25 cellular contexts compared by ENCODE assay signal in genomic region chr10:93410697-93411348, GRCh38.
A peak's percentile ranks its signal among the peaks of the same experiment; 100 is the strongest.
DNase-seq lines count a peak whose midpoint lies in the region; ATAC-seq lines count a peak whose summit lies in the region.
"Had no signal": no experiment of that assay in that cellular context is flagged by ENCODE, and none has a peak within 500 bp of the region (broad histone marks: within the 10 kb centered on the region; RNA-seq: fewer than 3 reads in every experiment).

No MANE protein-coding gene starts in this region.

- peaks cover 30% of the 10 kb centered on the region for H3K36me3 Mint-ChIP-seq in activated naive CD8-positive, alpha-beta T cell treated with anti-CD3 and anti-CD28 coated beads for 36 hours
- H3K36me3 Mint-ChIP-seq: natural killer cell had no signal

- H3K4me3 Mint-ChIP-seq in activated naive CD8-positive, alpha-beta T cell treated with anti-CD3 and anti-CD28 coated beads for 36 hours = no peak overlapping the region
- H3K4me3 Mint-ChIP-seq in stimulated activated naive CD8-positive, alpha-beta T cell treated with anti-CD3 and anti-CD28 coated beads, Interleukin-15, amount 100 ng/mL, for 72 hours = peak overlapping the region in 1 of 2 donors; percentile 8
- H3K4me3 Mint-ChIP-seq: activated CD8-positive, alpha-beta memory T cell treated with anti-CD3 and anti-CD28 coated beads, Interleukin-2, amount 10 ng/mL, durations not matched to agents 7 days and 5 days; GM23338; mesothelial cell of epicardium; natural killer cell had no signal

- H3K4me1 Mint-ChIP-seq in activated naive CD8-positive, alpha-beta T cell treated with anti-CD3 and anti-CD28 coated beads for 36 hours = peaks cover 40% of the 10 kb centered on the region
- peaks cover 59% of the 10 kb centered on the region for H3K4me1 Mint-ChIP-seq in stimulated activated naive CD8-positive, alpha-beta T cell treated with anti-CD3 and anti-CD28 coated beads, Interleukin-15, amount 100 ng/mL, for 72 hours

- peak; percentile 73 for ATAC-seq in stimulated activated naive CD8-positive, alpha-beta T cell treated with anti-CD3 and anti-CD28 coated beads, Interleukin-15, amount 100 ng/mL, for 72 hours
- ATAC-seq in GM18909 (IDR thresholded peaks at IDR 0.05; ENCODE audit: poor library complexity, unreplicated experiment) (no peak), HG02798 (IDR thresholded peaks at IDR 0.05; ENCODE audit: poor library complexity, unreplicated experiment) (no peak)
- ATAC-seq: activated CD8-positive, alpha-beta memory T cell treated with anti-CD3 and anti-CD28 coated beads, Interleukin-2, amount 10 ng/mL, durations not matched to agents 7 days and 5 days; GM23338; left lung; natural killer cell had no signal

- H3K9me3 Mint-ChIP-seq in activated naive CD8-positive, alpha-beta T cell treated with anti-CD3 and anti-CD28 coated beads for 36 hours = peaks cover 1% of the 10 kb centered on the region
- H3K9me3 Mint-ChIP-seq in stimulated activated naive CD8-positive, alpha-beta T cell treated with anti-CD3 and anti-CD28 coated beads, Interleukin-15, amount 100 ng/mL, for 72 hours = no peaks in the 10 kb centered on the region
- H3K9me3 Mint-ChIP-seq: mesothelial cell of epicardium, natural killer cell had no signal

- H3K27me3 Mint-ChIP-seq in activated naive CD8-positive, alpha-beta T cell treated with anti-CD3 and anti-CD28 coated beads for 36 hours = no peaks in the 10 kb centered on the region
- no peaks in the 10 kb centered on the region for H3K27me3 Mint-ChIP-seq in stimulated activated naive CD8-positive, alpha-beta T cell treated with anti-CD3 and anti-CD28 coated beads, Interleukin-15, amount 100 ng/mL, for 72 hours
- H3K27me3 Mint-ChIP-seq: activated CD8-positive, alpha-beta memory T cell treated with anti-CD3 and anti-CD28 coated beads, Interleukin-2, amount 10 ng/mL, durations not matched to agents 7 days and 5 days had no signal

- peak; percentile 46 for DNase-seq in activated CD4-positive, alpha-beta T cell treated with anti-CD3 and anti-CD28 coated beads for 48 hours
- DNase-seq in activated CD4-positive, alpha-beta T cell treated with anti-CD3 and anti-CD28 coated beads, Interleukin-2, amount 50 U/mL, for 4 hours = no peak
- peak; percentile 42 for DNase-seq in stimulated activated CD4-positive, alpha-beta T cell treated with anti-CD3 and anti-CD28 coated beads, Interleukin-1b, Interleukin-23, amount 100 ng/mL, for 48 hours
- no peak for DNase-seq in stimulated activated CD4-positive, alpha-beta T cell treated with anti-CD3 and anti-CD28 coated beads, Interleukin-4, amount 100 ng/mL, for 24 hours
- DNase-seq in activated naive CD8-positive, alpha-beta T cell treated with anti-CD3 and anti-CD28 coated beads for 36 hours = no peak
- DNase-seq in stimulated activated naive CD8-positive, alpha-beta T cell treated with anti-CD3 and anti-CD28 coated beads, Interleukin-15, amount 100 ng/mL, for 72 hours = no peak
- DNase-seq: 8988T; activated CD4-positive, CD25-positive, alpha-beta regulatory T cell treated with anti-CD3 and anti-CD28 coated beads, Interleukin-2, amount 50 U/mL, for 72 hours; activated CD8-positive, alpha-beta memory T cell treated with anti-CD3 and anti-CD28 coated beads, Interleukin-2, amount 10 ng/mL, durations not matched to agents 7 days and 5 days; activated effector memory CD4-positive, alpha-beta T cell treated with Interleukin-2 at 50 U/mL for 16 hours; DND-41; hypothalamus; left lung; natural killer cell; NCI-H1436; NCI-H510A; NK-92 treated with Interleukin-12 subunit alpha and Interleukin-12 subunit beta, amount 100 ng/mL, for 24 hours; PC-9; small intestine; stimulated activated CD4-positive, alpha-beta T cell treated with anti-CD3 and anti-CD28 coated beads, Interleukin-2, amount 100 ng/mL, for 48 hours; stomach had no signal

- H3K27ac Mint-ChIP-seq in activated naive CD8-positive, alpha-beta T cell treated with anti-CD3 and anti-CD28 coated beads for 36 hours = peak overlapping the region; percentile 3
- peak overlapping the region; percentile 66 to 99 for H3K27ac Mint-ChIP-seq in stimulated activated naive CD8-positive, alpha-beta T cell treated with anti-CD3 and anti-CD28 coated beads, Interleukin-15, amount 100 ng/mL, for 72 hours
- H3K27ac Mint-ChIP-seq: activated CD8-positive, alpha-beta memory T cell treated with anti-CD3 and anti-CD28 coated beads, Interleukin-2, amount 10 ng/mL, durations not matched to agents 7 days and 5 days; GM23338; mesothelial cell of epicardium; natural killer cell had no signal

Comparison
In these comparisons a context has a peak if more than half of its experiments do, and no peak if none do; other contexts are left out.
1. DNase-seq: peak in activated CD4-positive, alpha-beta T cell treated with anti-CD3 and anti-CD28 coated beads for 48 hours (single experiment) and stimulated activated CD4-positive, alpha-beta T cell treated with anti-CD3 and anti-CD28 coated beads, Interleukin-1b, Interleukin-23, amount 100 ng/mL, for 48 hours (single experiment); none in activated CD4-positive, alpha-beta T cell treated with anti-CD3 and anti-CD28 coated beads, Interleukin-2, amount 50 U/mL, for 4 hours (0 of 2), stimulated activated CD4-positive, alpha-beta T cell treated with anti-CD3 and anti-CD28 coated beads, Interleukin-4, amount 100 ng/mL, for 24 hours (single experiment), activated naive CD8-positive, alpha-beta T cell treated with anti-CD3 and anti-CD28 coated beads for 36 hours (single experiment) and stimulated activated naive CD8-positive, alpha-beta T cell treated with anti-CD3 and anti-CD28 coated beads, Interleukin-15, amount 100 ng/mL, for 72 hours (0 of 2).